In genomic region chr4:71383984-71384383, GRCh38 we compare ENCODE assay signal across 29 cellular contexts. TPM values are rescaled to one million over a fixed set of nuclear protein-coding genes. Genes with fewer than 3 reads are reported as not detected.
"Had no signal": no experiment of that assay in that cellular context is flagged by ENCODE, and none has a peak within 500 bp of the region (broad histone marks: within the 10 kb centered on the region; RNA-seq: fewer than 3 reads in every experiment).

No MANE protein-coding gene starts in this region.

- H3K4me3 ChIP-seq: colonic mucosa, esophagus muscularis mucosa, gastroesophageal sphincter, heart left ventricle, hepatocyte, pancreas, right atrium auricular region, smooth muscle cell, suprapubic skin, transverse colon, upper lobe of right lung, uterus had no signal

- ATAC-seq: foreskin keratinocyte; gastroesophageal sphincter; naive thymus-derived CD8-positive, alpha-beta T cell; sciatic nerve; stimulated activated naive CD8-positive, alpha-beta T cell treated with anti-CD3 and anti-CD28 coated beads, Interleukin-15, amount 100 ng/mL, for 72 hours; upper lobe of right lung had no signal

- H3K27ac ChIP-seq: colonic mucosa, epithelial cell of prostate, esophagus muscularis mucosa, foreskin keratinocyte, gastroesophageal sphincter, heart left ventricle, neutrophil, pancreas, right atrium auricular region, suprapubic skin, transverse colon, upper lobe of right lung, uterus had no signal

- H3K9me3 Mint-ChIP-seq: dendritic cell treated with granulocyte-macrophage colony-stimulating factor and Interleukin-4, amounts not matched to agents 40 ng/mL and 50 ng/mL, for 4 days; endodermal cell; naive thymus-derived CD8-positive, alpha-beta T cell; neural crest cell; stimulated activated naive CD8-positive, alpha-beta T cell treated with anti-CD3 and anti-CD28 coated beads, Interleukin-15, amount 100 ng/mL, for 72 hours had no signal

- H3K4me3 Mint-ChIP-seq: dendritic cell treated with granulocyte-macrophage colony-stimulating factor and Interleukin-4, amounts not matched to agents 40 ng/mL and 50 ng/mL, for 4 days; endodermal cell; naive thymus-derived CD8-positive, alpha-beta T cell; neural crest cell; stimulated activated naive CD8-positive, alpha-beta T cell treated with anti-CD3 and anti-CD28 coated beads, Interleukin-15, amount 100 ng/mL, for 72 hours had no signal

- H3K4me1 Mint-ChIP-seq: endodermal cell; naive thymus-derived CD8-positive, alpha-beta T cell; neural crest cell; stimulated activated naive CD8-positive, alpha-beta T cell treated with anti-CD3 and anti-CD28 coated beads, Interleukin-15, amount 100 ng/mL, for 72 hours had no signal

- H3K4me1 ChIP-seq: colonic mucosa, foreskin keratinocyte, right atrium auricular region, suprapubic skin, upper lobe of right lung, uterus had no signal

- H3K27me3 Mint-ChIP-seq: dendritic cell treated with granulocyte-macrophage colony-stimulating factor and Interleukin-4, amounts not matched to agents 40 ng/mL and 50 ng/mL, for 4 days had no signal

- H3K36me3 ChIP-seq: colonic mucosa, esophagus muscularis mucosa, gastroesophageal sphincter, heart left ventricle, neutrophil, right atrium auricular region, suprapubic skin, transverse colon, upper lobe of right lung, uterus had no signal

- DNase-seq: colonic mucosa; effector CD8-positive, alpha-beta T cell; endodermal cell; foreskin keratinocyte; heart left ventricle; kidney; naive thymus-derived CD8-positive, alpha-beta T cell; pancreas; stimulated activated CD4-positive, alpha-beta T cell treated with anti-CD3 and anti-CD28 coated beads, Interleukin-12 subunit alpha, Interleukin-12 subunit beta, amount 100 ng/mL, for 4 hours; stimulated activated CD4-positive, alpha-beta T cell treated with anti-CD3 and anti-CD28 coated beads, Interleukin-1b, Interleukin-23, amount 100 ng/mL, for 48 hours; stimulated activated CD4-positive, alpha-beta T cell treated with anti-CD3 and anti-CD28 coated beads, Interleukin-4, amount 100 ng/mL, for 1 hour; stimulated activated CD8-positive, alpha-beta memory T cell treated with anti-CD3 and anti-CD28 coated beads, Interleukin-4, amount 100 ng/mL, for 48 hours; stimulated activated naive CD4-positive, alpha-beta T cell; stimulated activated naive CD8-positive, alpha-beta T cell treated with anti-CD3 and anti-CD28 coated beads, Interleukin-15, amount 100 ng/mL, for 72 hours; transverse colon; upper lobe of right lung; uterus had no signal

- H3K27me3 ChIP-seq: colonic mucosa, esophagus muscularis mucosa, foreskin keratinocyte, gastroesophageal sphincter, heart left ventricle, hepatocyte, neutrophil, pancreas, right atrium auricular region, suprapubic skin, transverse colon, upper lobe of right lung, uterus had no signal

- H3K27ac Mint-ChIP-seq: dendritic cell treated with granulocyte-macrophage colony-stimulating factor and Interleukin-4, amounts not matched to agents 40 ng/mL and 50 ng/mL, for 4 days; endodermal cell; naive thymus-derived CD8-positive, alpha-beta T cell; stimulated activated naive CD8-positive, alpha-beta T cell treated with anti-CD3 and anti-CD28 coated beads, Interleukin-15, amount 100 ng/mL, for 72 hours had no signal

- H3K79me2 ChIP-seq: hepatocyte had no signal

- H3K4me2 ChIP-seq: smooth muscle cell had no signal

- H3K36me3 Mint-ChIP-seq: naive thymus-derived CD8-positive, alpha-beta T cell had no signal

RNA-seq across cellular contexts. Expression of gene SLC4A4, which starts 45.2 kb away (rescaled TPM):
- total RNA-seq: lung microvascular endothelial cell had no signal
